ENCODE assay signal across 17 cellular contexts in the genomic region with DNA sequence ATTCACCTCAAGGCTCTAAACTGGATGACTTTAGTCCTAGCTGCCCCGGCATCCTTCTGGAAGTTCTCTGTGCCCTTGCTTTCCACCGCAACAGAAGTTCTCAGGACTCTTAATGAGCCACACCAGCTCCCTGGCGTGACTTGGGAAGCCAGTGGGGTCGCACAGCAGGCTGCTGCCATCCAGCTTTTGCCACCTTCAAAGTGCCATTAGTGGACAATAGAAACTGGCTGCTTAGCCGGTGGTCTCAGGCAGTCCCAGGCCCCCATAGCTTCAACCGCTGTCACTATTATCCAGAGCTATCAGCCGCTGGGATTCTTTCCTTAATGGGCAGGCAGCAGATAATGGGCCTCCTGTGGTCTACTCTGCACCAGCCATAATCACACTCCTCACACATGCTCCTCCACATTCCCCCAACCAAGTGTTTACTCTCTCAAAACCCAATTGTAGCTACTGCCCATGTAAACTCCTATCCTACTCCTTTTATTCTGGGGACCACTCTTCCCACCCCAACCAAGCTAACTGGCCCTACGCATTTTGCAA. TPM values are rescaled to one million over a fixed set of nuclear protein-coding genes. Genes with fewer than 3 reads are reported as not detected.
DNase-seq lines count a peak whose midpoint lies in the region; ATAC-seq and TF ChIP-seq lines count a peak whose summit lies in the region.
"Had no signal": no experiment of that assay in that cellular context is flagged by ENCODE, and none has a peak within 500 bp of the region (broad histone marks: within the 10 kb centered on the region; RNA-seq: fewer than 3 reads in every experiment).

No MANE protein-coding gene starts in this region.

- H3K4me1 Mint-ChIP-seq in activated naive CD8-positive, alpha-beta T cell (ENCODE audit: low read depth): peaks cover 8% of the 10 kb centered on the region
- peaks cover 34% of the 10 kb centered on the region for H3K4me1 Mint-ChIP-seq in activated naive CD8-positive, alpha-beta T cell treated with anti-CD3 and anti-CD28 coated beads, Interleukin-2, amount 50 U/mL, for 24 hours
- H3K4me1 Mint-ChIP-seq in nephron progenitor cell: peaks cover 24% of the 10 kb centered on the region

- H3K27me3 Mint-ChIP-seq in activated naive CD8-positive, alpha-beta T cell: no peaks in the 10 kb centered on the region
- H3K27me3 Mint-ChIP-seq in activated naive CD8-positive, alpha-beta T cell treated with anti-CD3 and anti-CD28 coated beads, Interleukin-2, amount 50 U/mL, for 24 hours: peaks cover 5% of the 10 kb centered on the region
- peaks cover 47% of the 10 kb centered on the region for H3K27me3 Mint-ChIP-seq in nephron progenitor cell (ENCODE audit: low read depth, poor library complexity)

- H2AFZ ChIP-seq in neural cell (ENCODE audit: low read depth, low read length): no peak overlapping the region

- H3F3A ChIP-seq in neural cell (ENCODE audit: insufficient read depth, low read length, poor library complexity, severe bottlenecking): no peaks in the 10 kb centered on the region

- intact Hi-C loops in colonic mucosa (cut with DNase I): no loop called here

- no peak overlapping the region for H3K4me2 ChIP-seq in neural cell (ENCODE audit: low read length)

- ATAC-seq in activated naive CD8-positive, alpha-beta T cell treated with anti-CD3 and anti-CD28 coated beads, Interleukin-2, amount 50 U/mL, for 24 hours: no peak
- ATAC-seq in activated CD4-positive, CD25-positive, alpha-beta regulatory T cell treated with anti-CD3 and anti-CD28 coated beads, Interleukin-2, amount 50 U/mL, for 24 hours: no peak
- no peak for ATAC-seq in HG03045 (IDR thresholded peaks at IDR 0.05; ENCODE audit: unreplicated experiment)

- H3K4me1 ChIP-seq in colonic mucosa: peaks cover 6% of the 10 kb centered on the region

- H3K27me3 ChIP-seq in colonic mucosa (no peaks in the 10 kb centered on the region), neural cell (ENCODE audit: insufficient read depth, low read depth, low read length) (no peaks in the 10 kb centered on the region)
- H3K27me3 ChIP-seq: SJCRH30 had no signal

- H3K27ac ChIP-seq in colonic mucosa (peak overlapping the region; percentile 1), neural cell (ENCODE audit: low read length) (no peak overlapping the region)
- H3K27ac ChIP-seq: SJCRH30 had no signal

- H3K36me3 ChIP-seq in colonic mucosa (no peaks in the 10 kb centered on the region), neural cell (ENCODE audit: insufficient read depth, low read length) (no peaks in the 10 kb centered on the region)
- H3K36me3 ChIP-seq: SJCRH30 had no signal

- peaks cover 4% of the 10 kb centered on the region for H4K20me1 ChIP-seq in neural cell (ENCODE audit: insufficient read depth)

- H3K4me3 Mint-ChIP-seq in activated naive CD8-positive, alpha-beta T cell: no peak overlapping the region
- no peak overlapping the region for H3K4me3 Mint-ChIP-seq in activated naive CD8-positive, alpha-beta T cell treated with anti-CD3 and anti-CD28 coated beads, Interleukin-2, amount 50 U/mL, for 24 hours
- no peak overlapping the region for H3K4me3 Mint-ChIP-seq in nephron progenitor cell

- H3K9me3 Mint-ChIP-seq in activated naive CD8-positive, alpha-beta T cell (ENCODE audit: low read depth): no peaks in the 10 kb centered on the region
- H3K9me3 Mint-ChIP-seq in activated naive CD8-positive, alpha-beta T cell treated with anti-CD3 and anti-CD28 coated beads, Interleukin-2, amount 50 U/mL, for 24 hours: no peaks in the 10 kb centered on the region
- H3K9me3 Mint-ChIP-seq in nephron progenitor cell: no peaks in the 10 kb centered on the region

- no peak for TF ChIP-seq RAD21 in neural cell (conservative IDR thresholded peaks at IDR 0.05)

- H3K4me3 ChIP-seq in colonic mucosa (no peak overlapping the region), neural cell (ENCODE audit: low read length) (no peak overlapping the region)
- H3K4me3 ChIP-seq: SJCRH30 had no signal

- TF ChIP-seq EP300 in neural cell (conservative IDR thresholded peaks at IDR 0.05; ENCODE audit: poor library complexity, severe bottlenecking): peak; percentile 17

- TF ChIP-seq CTCF in colonic mucosa (IDR thresholded peaks at IDR 0.05) (no peak), neural cell (IDR thresholded peaks at IDR 0.05; ENCODE audit: poor library complexity, severe bottlenecking) (no peak), nephron progenitor cell (IDR thresholded peaks at IDR 0.05) (no peak)

- DNase-seq in activated naive CD8-positive, alpha-beta T cell treated with anti-CD3 and anti-CD28 coated beads, Interleukin-2, amount 50 U/mL, for 24 hours: no peak
- DNase-seq in colonic mucosa (no peak), nephron progenitor cell (no peak), NCI-H2171 (lab: John Stamatoyannopoulos, UW) (no peak)
- DNase-seq: 8988T, C1 segment of cervical spinal cord, DMS 273 treated with DMSO at 0.1 percent for 48 hours, H7, NCI-H1436 treated with DMSO at 0.1 percent for 48 hours, NCI-H2081, NCI-H524, RPMI8226, SJCRH30 had no signal

- H3K9ac ChIP-seq in colonic mucosa (ENCODE audit: low read depth in 2 of 2, low read length in 2 of 2) (no peak overlapping the region), neural cell (ENCODE audit: low read length) (no peak overlapping the region)

- H3K79me2 ChIP-seq in neural cell (replicated peaks; ENCODE audit: insufficient read depth, low read length): peaks cover 10% of the 10 kb centered on the region

- H3K27ac Mint-ChIP-seq in activated naive CD8-positive, alpha-beta T cell: peak overlapping the region; percentile 8
- no peak overlapping the region for H3K27ac Mint-ChIP-seq in activated naive CD8-positive, alpha-beta T cell treated with anti-CD3 and anti-CD28 coated beads, Interleukin-2, amount 50 U/mL, for 24 hours
- H3K27ac Mint-ChIP-seq in nephron progenitor cell: no peak overlapping the region

- no peaks in the 10 kb centered on the region for H3K36me3 Mint-ChIP-seq in activated naive CD8-positive, alpha-beta T cell
- no peaks in the 10 kb centered on the region for H3K36me3 Mint-ChIP-seq in activated naive CD8-positive, alpha-beta T cell treated with anti-CD3 and anti-CD28 coated beads, Interleukin-2, amount 50 U/mL, for 24 hours (ENCODE audit: low read depth)
- no peaks in the 10 kb centered on the region for H3K36me3 Mint-ChIP-seq in nephron progenitor cell (ENCODE audit: low read depth)

- no peaks in the 10 kb centered on the region for H3K9me2 ChIP-seq in neural cell (ENCODE audit: insufficient read depth, low read length)

- H3K9me3 ChIP-seq in colonic mucosa (no peaks in the 10 kb centered on the region), neural cell (ENCODE audit: low read length) (no peaks in the 10 kb centered on the region)
- H3K9me3 ChIP-seq: SJCRH30 had no signal

TF ChIP-seq in neural cell, 6 proteins besides CTCF, POLR2A, EP300 and RAD21:
- TF ChIP-seq POLR2AphosphoS5 (IDR thresholded peaks at IDR 0.05): peak; percentile 53
- TF ChIP-seq TAF1 (IDR thresholded peaks at IDR 0.05; ENCODE audit: low read depth): no peak
- TF ChIP-seq SMC3 (conservative IDR thresholded peaks at IDR 0.05; ENCODE audit: poor library complexity): no peak
- TF ChIP-seq, protein P1, sequence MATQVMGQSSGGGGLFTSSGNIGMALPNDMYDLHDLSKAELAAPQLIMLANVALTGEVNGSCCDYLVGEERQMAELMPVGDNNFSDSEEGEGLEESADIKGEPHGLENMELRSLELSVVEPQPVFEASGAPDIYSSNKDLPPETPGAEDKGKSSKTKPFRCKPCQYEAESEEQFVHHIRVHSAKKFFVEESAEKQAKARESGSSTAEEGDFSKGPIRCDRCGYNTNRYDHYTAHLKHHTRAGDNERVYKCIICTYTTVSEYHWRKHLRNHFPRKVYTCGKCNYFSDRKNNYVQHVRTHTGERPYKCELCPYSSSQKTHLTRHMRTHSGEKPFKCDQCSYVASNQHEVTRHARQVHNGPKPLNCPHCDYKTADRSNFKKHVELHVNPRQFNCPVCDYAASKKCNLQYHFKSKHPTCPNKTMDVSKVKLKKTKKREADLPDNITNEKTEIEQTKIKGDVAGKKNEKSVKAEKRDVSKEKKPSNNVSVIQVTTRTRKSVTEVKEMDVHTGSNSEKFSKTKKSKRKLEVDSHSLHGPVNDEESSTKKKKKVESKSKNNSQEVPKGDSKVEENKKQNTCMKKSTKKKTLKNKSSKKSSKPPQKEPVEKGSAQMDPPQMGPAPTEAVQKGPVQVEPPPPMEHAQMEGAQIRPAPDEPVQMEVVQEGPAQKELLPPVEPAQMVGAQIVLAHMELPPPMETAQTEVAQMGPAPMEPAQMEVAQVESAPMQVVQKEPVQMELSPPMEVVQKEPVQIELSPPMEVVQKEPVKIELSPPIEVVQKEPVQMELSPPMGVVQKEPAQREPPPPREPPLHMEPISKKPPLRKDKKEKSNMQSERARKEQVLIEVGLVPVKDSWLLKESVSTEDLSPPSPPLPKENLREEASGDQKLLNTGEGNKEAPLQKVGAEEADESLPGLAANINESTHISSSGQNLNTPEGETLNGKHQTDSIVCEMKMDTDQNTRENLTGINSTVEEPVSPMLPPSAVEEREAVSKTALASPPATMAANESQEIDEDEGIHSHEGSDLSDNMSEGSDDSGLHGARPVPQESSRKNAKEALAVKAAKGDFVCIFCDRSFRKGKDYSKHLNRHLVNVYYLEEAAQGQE (IDR thresholded peaks at IDR 0.05; ENCODE audit: borderline replicate concordance): no peak

RNA-seq across cellular contexts. Expression of a gene that starts 37.3 kb away (rescaled TPM):
- total RNA-seq in colonic mucosa: 100 to 1,000 TPM in 1 of 2 donors, 10 to 100 TPM in 1; 84.5 to 165 TPM
- polyA plus RNA-seq in neural cell: 22.6 and 25.5 TPM in 2 replicates
- polyA minus RNA-seq in neural cell: 24.3 and 28.7 TPM in 2 replicates
